18 cellular contexts compared by ENCODE assay signal in genomic region chr9:68447611-68448010, GRCh38.
"Had no signal": no experiment of that assay in that cellular context is flagged by ENCODE, and none has a peak within 500 bp of the region (broad histone marks: within the 10 kb centered on the region; RNA-seq: fewer than 3 reads in every experiment).

No MANE protein-coding gene starts in this region.

- H3K4me1 ChIP-seq: breast epithelium, left lung, parathyroid adenoma had no signal

- H3K9ac ChIP-seq: parathyroid adenoma had no signal

- ATAC-seq: activated T-helper 17 cell treated with anti-CD3 and anti-CD28 coated beads, Interleukin-2, amount 50 U/mL, for 72 hours; left lung; stimulated activated naive B cell treated with anti-CD40 and anti-IgM and Interleukin-4, amounts not matched to agents 10 μg/mL and 1 μg/mL and 100 μg/mL, for 72 hours had no signal

- H3K27me3 ChIP-seq: adrenal gland, breast epithelium, left lung had no signal

- H3K36me3 ChIP-seq: adrenal gland, breast epithelium, left lung had no signal

- H3K9me3 ChIP-seq: adrenal gland, breast epithelium had no signal

- H3K27ac ChIP-seq: breast epithelium, epithelial cell of prostate, left lung, parathyroid adenoma had no signal

- H3K4me3 ChIP-seq: breast epithelium, left lung had no signal

- DNase-seq: activated CD4-positive, alpha-beta T cell treated with anti-CD3 and anti-CD28 coated beads for 1 hour; activated CD8-positive, alpha-beta memory T cell treated with anti-CD3 and anti-CD28 coated beads, Interleukin-2, amount 50 U/mL, for 4 hours; activated naive CD4-positive, alpha-beta T cell; activated T-cell treated with anti-CD3 and anti-CD28 coated beads, Interleukin-2, amount 50 U/mL, for 24 hours; hippocampal formation; kidney glomerular epithelial cell; left lung; mammary epithelial cell; nucleus accumbens; stimulated activated CD4-positive, alpha-beta T cell treated with anti-CD3 and anti-CD28 coated beads, Interleukin-2, amount 100 ng/mL, for 48 hours; stimulated activated CD8-positive, alpha-beta memory T cell treated with anti-CD3 and anti-CD28 coated beads, Interleukin-4, amount 100 ng/mL, for 48 hours; stimulated activated naive B cell treated with anti-CD40 and anti-IgM and Interleukin-4, amounts not matched to agents 10 μg/mL and 1 μg/mL and 100 μg/mL, for 72 hours; T-helper 9 cell had no signal
